Comparison of ENCODE assay signal across 28 cellular contexts in genomic region chr1:240695416-240695815, GRCh38.
DNase-seq lines count a peak whose midpoint lies in the region; ATAC-seq and TF ChIP-seq lines count a peak whose summit lies in the region.
"Had no signal": no experiment of that assay in that cellular context is flagged by ENCODE, and none has a peak within 500 bp of the region (broad histone marks: within the 10 kb centered on the region; RNA-seq: fewer than 3 reads in every experiment).

No MANE protein-coding gene starts in this region.

- CTCF ChIA-PET in HEK293 (lab: Yijun Ruan, JAX) (interaction anchor here (1.4 kb wide), 1 partner anchor 94 kb away, joined by 3 read pairs; no protein-coding TSS in a partner anchor), IMR-90 (lab: Yijun Ruan, JAX) (interaction anchor here (0.6 kb wide), 1 partner anchor 86 kb away, joined by 3 read pairs; no protein-coding TSS in a partner anchor)

- no peak overlapping the region for H3K23ac ChIP-seq in IMR-90 (ENCODE audit: low read depth, low read length)

- TF ChIP-seq RAD21 in IMR-90 (IDR thresholded peaks at IDR 0.05; ENCODE audit: low read length): no peak

- no peak overlapping the region for H4K91ac ChIP-seq in IMR-90 (ENCODE audit: insufficient read depth, low read depth, low read length)

- no peak for DNase-seq in IMR-90
- no peak for DNase-seq in DMS53 (lab: John Stamatoyannopoulos, UW)
- DNase-seq: 8988T; ACHN; AML-193; BE2C; C1 segment of cervical spinal cord; Caco-2; Calu3; CD4-positive, alpha-beta memory T cell; CD4-positive, alpha-beta T cell; CD4-positive, CD25-positive, alpha-beta regulatory T cell; CD8-positive, alpha-beta memory T cell; CD8-positive, alpha-beta T cell; COR-L47; DMS 273 treated with DMSO at 0.1 percent for 48 hours; DMS153; DMS79; DMS79 treated with DMSO at 0.1 percent for 48 hours; DND-41; EL had no signal

- H3K9ac ChIP-seq in IMR-90 (ENCODE audit: low read depth, low read length): no peak overlapping the region
- H3K9ac ChIP-seq: BLaER1; BLaER1 treated with 17β-estradiol and CSF1 and Interleukin-3, amounts not matched to agents 10 nM and 100 nM had no signal

- H4K8ac ChIP-seq in IMR-90 (ENCODE audit: low read depth in 2 of 2, low read length in 2 of 2): no peak overlapping the region

- intact Hi-C loops in IMR-90 (cut with micrococcal nuclease): no loop called here

- H3K4me1 ChIP-seq in HEK293 (ENCODE audit: control insufficient read depth, insufficient read depth, low read length) (no peaks in the 10 kb centered on the region), IMR-90 (ENCODE audit: control insufficient read depth, insufficient read depth, low read length) (peaks cover 8% of the 10 kb centered on the region)
- H3K4me1 ChIP-seq: BE2C had no signal

- H2BK20ac ChIP-seq in IMR-90 (ENCODE audit: low read depth, low read length): no peak overlapping the region

- no TSS peak for BruUV-seq in IMR-90 (replicated peaks; lab: Mats Ljungman, UMichigan)

- H3K9me3 ChIP-seq in HEK293 (ENCODE audit: control insufficient read depth, insufficient read depth, low read depth, low read length) (no peaks in the 10 kb centered on the region), IMR-90 (ENCODE audit: control insufficient read depth, insufficient read depth, low read length) (no peaks in the 10 kb centered on the region)
- H3K9me3 ChIP-seq: A549, BE2C, BLaER1, Caco-2 had no signal

- in situ Hi-C loops in IMR-90 (cut with MboI; ENCODE audit: low sequenced_read_pairs): loop anchor here (25.0 kb wide), 1 partner anchor 233 kb away; no protein-coding TSS in a partner anchor

- no peak overlapping the region for H3K27ac ChIP-seq in HEK293 (ENCODE audit: extremely low read depth, low read depth, low read length)
- H3K27ac ChIP-seq in IMR-90 (ENCODE audit: insufficient read depth, low read length): no peak overlapping the region
- H3K27ac ChIP-seq: 22Rv1; A549; BLaER1; BLaER1 treated with 17β-estradiol and CSF1 and Interleukin-3, amounts not matched to agents 10 nM and 100 nM; C4-2B had no signal

- H3K36me3 ChIP-seq in HEK293 (ENCODE audit: control insufficient read depth in 2 of 2, insufficient read depth in 1 of 2, low read length in 2 of 2) (no peaks in the 10 kb centered on the region), IMR-90 (ENCODE audit: control insufficient read depth, insufficient read depth, low read length) (no peaks in the 10 kb centered on the region)
- H3K36me3 ChIP-seq: BE2C; BLaER1; BLaER1 treated with 17β-estradiol and CSF1 and Interleukin-3, amounts not matched to agents 10 nM and 100 nM had no signal

- H3K4ac ChIP-seq in IMR-90 (ENCODE audit: low read depth, low read length): no peak overlapping the region

- no peak overlapping the region for H2BK5ac ChIP-seq in IMR-90 (ENCODE audit: low read depth, low read length, poor library complexity, severe bottlenecking)

- H4K20me1 ChIP-seq in IMR-90 (ENCODE audit: insufficient read depth, low read length): no peaks in the 10 kb centered on the region
- H4K20me1 ChIP-seq: BLaER1; BLaER1 treated with 17β-estradiol and CSF1 and Interleukin-3, amounts not matched to agents 10 nM and 100 nM had no signal

- H3K79me1 ChIP-seq in IMR-90 (ENCODE audit: low read depth in 1 of 2, low read length in 2 of 2): no peaks in the 10 kb centered on the region

- H3K27me3 ChIP-seq in IMR-90 (ENCODE audit: control insufficient read depth, insufficient read depth, low read length): no peaks in the 10 kb centered on the region
- H3K27me3 ChIP-seq: BE2C, BLaER1 had no signal

- H2BK15ac ChIP-seq in IMR-90 (ENCODE audit: low read depth, low read length): no peak overlapping the region

- H3K9me1 ChIP-seq in IMR-90 (ENCODE audit: insufficient read depth, low read length): peaks cover 4% of the 10 kb centered on the region; the same call in 1 of the 2 replicates

- no peak overlapping the region for H3K18ac ChIP-seq in IMR-90 (ENCODE audit: low read depth, low read length)

- no peak for TF ChIP-seq POLR2A in IMR-90 (IDR thresholded peaks at IDR 0.05; ENCODE audit: low read depth, low read length)

- ATAC-seq in IMR-90 (ENCODE audit: low read depth) (no peak), HG03095 (IDR thresholded peaks at IDR 0.05; ENCODE audit: unreplicated experiment) (no peak)
- ATAC-seq: A549; CD8-positive, alpha-beta T cell had no signal

- H3K4me2 ChIP-seq in IMR-90 (ENCODE audit: low read depth, low read length): no peak overlapping the region
- H3K4me2 ChIP-seq: A549; BLaER1; BLaER1 treated with 17β-estradiol and CSF1 and Interleukin-3, amounts not matched to agents 10 nM and 100 nM had no signal

- WGBS in IMR-90 (ENCODE audit: extremely low coverage in 2 of 2, insufficient read length in 1 of 2), 2 experiments: no CpG with 5 or more reads among the region's 4 CpGs

- TF ChIP-seq CTCF in HEK293 (tag by site-specific recombination; IDR thresholded peaks at IDR 0.05) (no peak), IMR-90 (conservative IDR thresholded peaks at IDR 0.05; ENCODE audit: low read depth, low read length) (no peak)

- no peak overlapping the region for H3K56ac ChIP-seq in IMR-90 (ENCODE audit: extremely low read depth, insufficient read depth, low read length)

- POLR2A ChIA-PET in HEK293 (lab: Yijun Ruan, JAX) (interaction anchor here (0.7 kb wide), 1 partner anchor 21 kb away, joined by 5 read pairs; no protein-coding TSS in a partner anchor), IMR-90 (lab: Charles Lee; ENCODE audit: unreplicated experiment) (no interaction called here)

- no peak overlapping the region for H4K5ac ChIP-seq in IMR-90 (ENCODE audit: low read depth, low read length)

- H3K4me3 ChIP-seq in HEK293 (ENCODE audit: low read depth, low read length) (no peak overlapping the region), IMR-90 (ENCODE audit: insufficient read depth, low read depth, low read length) (no peak overlapping the region)
- H3K4me3 ChIP-seq: A549; BLaER1; BLaER1 treated with 17β-estradiol and CSF1 and Interleukin-3, amounts not matched to agents 10 nM and 100 nM had no signal

- no peak overlapping the region for H2AFZ ChIP-seq in IMR-90 (replicated peaks; ENCODE audit: low read length, poor library complexity)

- peak overlapping the region; percentile 50; the same call in 1 of the 2 replicates for H2AK5ac ChIP-seq in IMR-90 (ENCODE audit: low read depth, low read length)

- H3K14ac ChIP-seq in IMR-90 (replicated peaks; ENCODE audit: low read depth, low read length): no peak overlapping the region

- peak overlapping the region; percentile 45 for H2BK120ac ChIP-seq in IMR-90 (ENCODE audit: low read depth, low read length)

- H2AK9ac ChIP-seq in IMR-90 (replicated peaks; ENCODE audit: low read depth, low read length, poor library complexity): no peak overlapping the region

- dilution Hi-C loops in IMR-90 (cut with HindIII; ENCODE audit: low sequenced_read_pairs, unreplicated experiment): no loop called here

TF ChIP-seq in HEK293, 187 proteins besides CTCF, POLR2A, EP300 and RAD21:
- TF ChIP-seq SCRT2 (tag by site-specific recombination; IDR thresholded peaks at IDR 0.05) (peak; percentile 56; the same call in 1 of the 2 replicates), ZNF791 (tag by site-specific recombination; IDR thresholded peaks at IDR 0.05) (no peak), SCRT1 (tag by site-specific recombination; IDR thresholded peaks at IDR 0.05; ENCODE audit: borderline replicate concordance) (peak; percentile 69)
- TF ChIP-seq, protein P1, sequence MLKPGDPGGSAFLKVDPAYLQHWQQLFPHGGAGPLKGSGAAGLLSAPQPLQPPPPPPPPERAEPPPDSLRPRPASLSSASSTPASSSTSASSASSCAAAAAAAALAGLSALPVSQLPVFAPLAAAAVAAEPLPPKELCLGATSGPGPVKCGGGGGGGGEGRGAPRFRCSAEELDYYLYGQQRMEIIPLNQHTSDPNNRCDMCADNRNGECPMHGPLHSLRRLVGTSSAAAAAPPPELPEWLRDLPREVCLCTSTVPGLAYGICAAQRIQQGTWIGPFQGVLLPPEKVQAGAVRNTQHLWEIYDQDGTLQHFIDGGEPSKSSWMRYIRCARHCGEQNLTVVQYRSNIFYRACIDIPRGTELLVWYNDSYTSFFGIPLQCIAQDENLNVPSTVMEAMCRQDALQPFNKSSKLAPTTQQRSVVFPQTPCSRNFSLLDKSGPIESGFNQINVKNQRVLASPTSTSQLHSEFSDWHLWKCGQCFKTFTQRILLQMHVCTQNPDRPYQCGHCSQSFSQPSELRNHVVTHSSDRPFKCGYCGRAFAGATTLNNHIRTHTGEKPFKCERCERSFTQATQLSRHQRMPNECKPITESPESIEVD (tag by site-specific recombination; IDR thresholded peaks at IDR 0.05): no peak

TF ChIP-seq in IMR-90, 13 proteins besides CTCF, POLR2A, EP300 and RAD21 (continues in another document):
- TF ChIP-seq MAFK (IDR thresholded peaks at IDR 0.05; ENCODE audit: low read depth, low read length) (no peak), NFE2L2 (IDR thresholded peaks at IDR 0.05; ENCODE audit: low read depth, low read length) (no peak), CEBPB (IDR thresholded peaks at IDR 0.05; ENCODE audit: low read depth, low read length) (no peak), RCOR1 (IDR thresholded peaks at IDR 0.05; ENCODE audit: insufficient replicate concordance, low read length) (no peak), FOS (IDR thresholded peaks at IDR 0.05; ENCODE audit: low read depth, low read length) (no peak), SMC3 (IDR thresholded peaks at IDR 0.05; ENCODE audit: low read depth, low read length) (no peak), MAZ (IDR thresholded peaks at IDR 0.05; ENCODE audit: borderline replicate concordance, low read depth, low read length) (no peak), MXI1 (IDR thresholded peaks at IDR 0.05; ENCODE audit: borderline replicate concordance, low read depth, low read length) (no peak), CHD1 (IDR thresholded peaks at IDR 0.05; ENCODE audit: low read depth, low read length) (no peak), BHLHE40 (IDR thresholded peaks at IDR 0.05; ENCODE audit: low read depth, low read length) (no peak)
- TF ChIP-seq, protein P2, sequence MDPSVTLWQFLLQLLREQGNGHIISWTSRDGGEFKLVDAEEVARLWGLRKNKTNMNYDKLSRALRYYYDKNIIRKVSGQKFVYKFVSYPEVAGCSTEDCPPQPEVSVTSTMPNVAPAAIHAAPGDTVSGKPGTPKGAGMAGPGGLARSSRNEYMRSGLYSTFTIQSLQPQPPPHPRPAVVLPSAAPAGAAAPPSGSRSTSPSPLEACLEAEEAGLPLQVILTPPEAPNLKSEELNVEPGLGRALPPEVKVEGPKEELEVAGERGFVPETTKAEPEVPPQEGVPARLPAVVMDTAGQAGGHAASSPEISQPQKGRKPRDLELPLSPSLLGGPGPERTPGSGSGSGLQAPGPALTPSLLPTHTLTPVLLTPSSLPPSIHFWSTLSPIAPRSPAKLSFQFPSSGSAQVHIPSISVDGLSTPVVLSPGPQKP (IDR thresholded peaks at IDR 0.05; ENCODE audit: borderline replicate concordance, low read depth, low read length): no peak
